ENCODE assay signal across 29 cellular contexts in the genomic region with DNA sequence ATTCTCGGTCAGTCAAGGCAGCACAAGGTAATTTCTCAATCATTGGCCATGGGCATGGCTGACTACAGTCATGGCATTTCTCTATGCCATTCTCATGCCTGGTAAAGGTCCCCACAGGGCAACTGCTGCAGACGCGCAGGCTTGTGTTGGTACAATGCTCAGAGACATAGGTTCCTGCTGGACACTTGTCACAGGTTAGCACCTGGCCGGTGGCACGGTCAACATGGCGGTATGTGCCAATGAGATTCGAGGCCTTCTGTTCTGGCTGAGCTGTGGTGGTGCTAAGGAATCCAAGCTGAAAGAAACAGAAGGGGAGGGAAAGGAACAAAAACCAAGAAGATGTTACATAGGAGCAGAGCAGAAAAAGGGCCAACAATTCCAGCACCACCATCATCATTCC. TPM values are rescaled to one million over a fixed set of nuclear protein-coding genes. Genes with fewer than 3 reads are reported as not detected.
"Had no signal": no experiment of that assay in that cellular context is flagged by ENCODE, and none has a peak within 500 bp of the region (broad histone marks: within the 10 kb centered on the region; RNA-seq: fewer than 3 reads in every experiment).

No MANE protein-coding gene starts in this region.

- H3K36me3 ChIP-seq: neural progenitor cell, neutrophil, prostate gland, suprapubic skin, tibial artery, transverse colon, vagina had no signal

- H2AFZ ChIP-seq: neural progenitor cell had no signal

- H3K27ac ChIP-seq: neural progenitor cell, neutrophil, pancreas, prostate gland, skin epidermis, spleen, suprapubic skin, testis, tibial artery, transverse colon, upper lobe of left lung, vagina had no signal

- H3K9me3 ChIP-seq: pancreas, prostate gland, suprapubic skin, testis, tibial artery, transverse colon, vagina had no signal

- H3K27me3 ChIP-seq: neural progenitor cell, neutrophil, pancreas, spleen, suprapubic skin, testis, tibial artery, transverse colon, upper lobe of left lung, vagina had no signal

- H3K4me2 ChIP-seq: neural progenitor cell, smooth muscle cell had no signal

- H3K4me3 ChIP-seq: neural progenitor cell, pancreas, prostate gland, skin epidermis, smooth muscle cell, spleen, suprapubic skin, testis, tibial artery, transverse colon, upper lobe of left lung, vagina had no signal

- H3K9ac ChIP-seq: neural progenitor cell had no signal

- DNase-seq: naive thymus-derived CD4-positive, alpha-beta T cell; natural killer cell; nucleus accumbens; pancreas; right cardiac atrium; spleen; stimulated activated CD4-positive, alpha-beta T cell treated with anti-CD3 and anti-CD28 coated beads, Interleukin-12 subunit alpha, Interleukin-12 subunit beta, amount 100 ng/mL, for 4 hours; stimulated activated CD4-positive, alpha-beta T cell treated with anti-CD3 and anti-CD28 coated beads, Interleukin-1b, Interleukin-23, amount 100 ng/mL, for 48 hours; stimulated activated CD4-positive, alpha-beta T cell treated with anti-CD3 and anti-CD28 coated beads, Interleukin-4, amount 100 ng/mL, for 1 hour; stimulated activated CD4-positive, alpha-beta T cell treated with anti-CD3 and anti-CD28 coated beads, Interleukin-4, amount 100 ng/mL, for 4 hours; stimulated activated CD8-positive, alpha-beta memory T cell treated with anti-CD3 and anti-CD28 coated beads, Interleukin-4, amount 100 ng/mL, for 48 hours; stimulated activated naive CD4-positive, alpha-beta T cell; stimulated activated naive CD8-positive, alpha-beta T cell treated with anti-CD3 and anti-CD28 coated beads, Interleukin-15, amount 100 ng/mL, for 72 hours; stimulated activated naive CD8-positive, alpha-beta T cell treated with anti-CD3 and anti-CD28 coated beads, Interleukin-15, Interleukin-2, amounts not matched to agents 100 U/mL and 50 U/mL, for 24 hours; substantia nigra; testis; tibial artery; transverse colon; upper lobe of left lung had no signal

- ATAC-seq: naive thymus-derived CD4-positive, alpha-beta T cell; natural killer cell; pancreas; right cardiac atrium; sciatic nerve; stimulated activated memory B cell treated with anti-CD40 and anti-IgM and Interleukin-4, amounts not matched to agents 10 μg/mL and 1 μg/mL and 100 μg/mL, for 72 hours; stimulated activated naive CD8-positive, alpha-beta T cell treated with anti-CD3 and anti-CD28 coated beads, Interleukin-15, amount 100 ng/mL, for 72 hours; stimulated activated naive CD8-positive, alpha-beta T cell treated with anti-CD3 and anti-CD28 coated beads, Interleukin-15, Interleukin-2, amounts not matched to agents 100 U/mL and 50 U/mL, for 24 hours had no signal

- H3K4me1 ChIP-seq: pancreas, prostate gland, spleen, suprapubic skin, testis, tibial artery, transverse colon, upper lobe of left lung, vagina had no signal

- FAIRE-seq: pancreas, urothelium cell line had no signal

RNA-seq across cellular contexts. Expression of gene TNFRSF21, which starts 23.4 kb away (rescaled TPM):
- polyA plus RNA-seq: naive thymus-derived CD4-positive, alpha-beta T cell had no signal
